1 cellular context compared by ENCODE assay signal in the genomic region with DNA sequence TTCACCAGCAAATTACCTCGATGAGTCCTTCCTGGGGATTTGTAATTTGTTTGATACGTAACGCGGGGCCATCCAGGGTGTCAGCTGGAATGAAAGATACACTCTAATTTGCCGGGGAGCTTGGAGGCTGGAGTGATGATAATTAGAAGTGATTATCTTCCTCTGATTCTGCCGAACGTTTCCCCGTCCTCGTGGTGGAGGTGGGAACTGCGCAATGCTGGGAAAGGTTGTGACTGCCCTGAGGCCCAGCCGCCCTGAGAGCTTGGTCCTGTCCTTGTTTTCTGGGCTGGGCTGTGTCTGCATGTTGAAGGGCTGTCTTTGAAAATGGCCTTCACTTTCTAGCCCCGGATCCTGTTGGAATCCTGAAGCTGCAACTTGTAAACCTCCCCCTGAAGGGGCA.
TF ChIP-seq lines count a peak whose summit lies in the region.

No MANE protein-coding gene starts in this region.

TF ChIP-seq in HEK293T, 16 proteins besides CTCF, POLR2A, EP300 and RAD21 (continued from another document):
- TF ChIP-seq, protein P1, sequence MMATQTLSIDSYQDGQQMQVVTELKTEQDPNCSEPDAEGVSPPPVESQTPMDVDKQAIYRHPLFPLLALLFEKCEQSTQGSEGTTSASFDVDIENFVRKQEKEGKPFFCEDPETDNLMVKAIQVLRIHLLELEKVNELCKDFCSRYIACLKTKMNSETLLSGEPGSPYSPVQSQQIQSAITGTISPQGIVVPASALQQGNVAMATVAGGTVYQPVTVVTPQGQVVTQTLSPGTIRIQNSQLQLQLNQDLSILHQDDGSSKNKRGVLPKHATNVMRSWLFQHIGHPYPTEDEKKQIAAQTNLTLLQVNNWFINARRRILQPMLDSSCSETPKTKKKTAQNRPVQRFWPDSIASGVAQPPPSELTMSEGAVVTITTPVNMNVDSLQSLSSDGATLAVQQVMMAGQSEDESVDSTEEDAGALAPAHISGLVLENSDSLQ (IDR thresholded peaks at IDR 0.05), result no peak
- TF ChIP-seq FOXK2 (IDR thresholded peaks at IDR 0.05) (no peak), FOXA1 (IDR thresholded peaks at IDR 0.05) (no peak), NFRKB (IDR thresholded peaks at IDR 0.05) (no peak), TARDBP (IDR thresholded peaks at IDR 0.05) (no peak), ZNF384 (IDR thresholded peaks at IDR 0.05) (no peak), BHLHE40 (IDR thresholded peaks at IDR 0.05; ENCODE audit: borderline replicate concordance) (no peak)
